Comparison of ENCODE assay signal across 9 cellular contexts in the genomic region with DNA sequence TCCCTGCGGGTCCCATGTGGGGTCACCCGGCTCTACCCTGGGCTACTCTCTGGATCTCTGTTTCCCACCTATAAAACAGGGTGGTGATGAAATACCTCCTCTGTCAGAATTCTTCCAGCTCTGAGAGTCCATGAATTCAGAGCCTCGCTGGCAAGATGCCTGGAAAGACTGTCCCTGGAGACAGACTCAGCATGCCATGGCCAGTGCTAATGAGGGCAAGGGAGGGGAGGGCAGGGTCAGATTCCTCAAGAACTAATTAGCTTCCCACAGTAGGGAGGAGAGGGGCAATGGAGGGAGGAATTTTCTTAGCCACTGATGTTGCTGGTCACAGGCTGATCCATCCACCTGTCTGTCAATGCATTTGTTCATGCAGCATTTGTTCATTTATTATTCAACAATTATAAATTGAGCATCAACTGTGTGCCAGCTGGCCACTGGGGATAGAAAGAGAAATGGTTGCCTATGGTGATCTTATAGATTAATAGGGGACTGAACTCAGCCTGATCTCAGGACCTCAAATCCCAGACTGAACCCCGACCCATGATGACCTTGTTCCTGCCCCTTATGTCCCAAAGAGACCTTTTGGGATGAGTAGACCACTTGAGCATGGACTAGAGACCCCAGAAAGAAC. TPM values are rescaled to one million over a fixed set of nuclear protein-coding genes. Genes with fewer than 3 reads are reported as not detected.
DNase-seq lines count a peak whose midpoint lies in the region; ATAC-seq and TF ChIP-seq lines count a peak whose summit lies in the region.
"Had no signal": no experiment of that assay in that cellular context is flagged by ENCODE, and none has a peak within 500 bp of the region (broad histone marks: within the 10 kb centered on the region; RNA-seq: fewer than 3 reads in every experiment).

No MANE protein-coding gene starts in this region.

- H3K4me3 ChIP-seq in Peyer's patch (no peak overlapping the region), fibroblast of villous mesenchyme (ENCODE audit: low read depth, low read length) (peak overlapping the region; percentile 19), prostate gland (no peak overlapping the region), suprapubic skin (no peak overlapping the region)

- ATAC-seq in HG02970 (IDR thresholded peaks at IDR 0.05; ENCODE audit: low FRiP score, unreplicated experiment) = no peak

- no peak for TF ChIP-seq CTCF in Peyer's patch (IDR thresholded peaks at IDR 0.05)
- no peak for TF ChIP-seq CTCF in fibroblast of villous mesenchyme (IDR thresholded peaks at IDR 0.05; ENCODE audit: insufficient read depth, low read depth, low read length)
- TF ChIP-seq CTCF in prostate gland (IDR thresholded peaks at IDR 0.05) = no peak
- no peak for TF ChIP-seq CTCF in CD14-positive monocyte (IDR thresholded peaks at IDR 0.05)
- TF ChIP-seq CTCF in suprapubic skin (IDR thresholded peaks at IDR 0.05) = no peak

- no peaks in the 10 kb centered on the region for H3K36me3 Mint-ChIP-seq in CD14-positive monocyte

- H3K36me3 ChIP-seq in Peyer's patch (peaks cover 0 to 25% (median 0%) of the 10 kb centered on the region in 3 donors), prostate gland (no peaks in the 10 kb centered on the region), suprapubic skin (peaks cover 23% of the 10 kb centered on the region)

- H3K4me1 Mint-ChIP-seq in CD14-positive monocyte = peaks cover 14% of the 10 kb centered on the region

- DNase-seq in DMS 273 treated with DMSO at 0.1 percent for 48 hours (lab: John Stamatoyannopoulos, UW) (peak; percentile 34), Peyer's patch (peak in 2 of 3 donors; percentile 29 to 37), fibroblast of villous mesenchyme (ENCODE audit: low read depth) (peak; percentile 96), prostate gland (ENCODE audit: low spot score) (no peak), CD14-positive monocyte (ENCODE audit: low spot score) (no peak), suprapubic skin (ENCODE audit: low spot score in 2 of 2) (no peak), occipital lobe (lab: John Stamatoyannopoulos, UW) (no peak)
- DNase-seq: NCI-H146 had no signal

- H3K4me1 ChIP-seq in Peyer's patch (peaks cover 0 to 42% (median 0%) of the 10 kb centered on the region in 4 donors), prostate gland (replicated peaks) (peaks cover 11% of the 10 kb centered on the region), suprapubic skin (peaks cover 59% of the 10 kb centered on the region)

- no peaks in the 10 kb centered on the region for H3K27me3 ChIP-seq in Peyer's patch
- no peaks in the 10 kb centered on the region for H3K27me3 ChIP-seq in prostate gland (replicated peaks; ENCODE audit: insufficient read depth)
- no peaks in the 10 kb centered on the region for H3K27me3 ChIP-seq in suprapubic skin

- H3K27ac ChIP-seq in Peyer's patch = peak overlapping the region in 3 of 4 donors; percentile 50 to 83 (median 51)
- H3K27ac ChIP-seq in prostate gland = peak overlapping the region; percentile 5 to 30
- H3K27ac ChIP-seq in suprapubic skin = no peak overlapping the region

- 44% methylated on average over 4 of the region's 4 CpGs for WGBS in prostate gland
- WGBS in suprapubic skin = 82% methylated on average over 4 of the region's 4 CpGs

- intact Hi-C loops in prostate gland (cut with DNase I) = no loop called here
- intact Hi-C loops in CD14-positive monocyte (cut with micrococcal nuclease) = no loop called here

- H3K27me3 Mint-ChIP-seq in CD14-positive monocyte (ENCODE audit: low read depth in 3 of 3) = peaks cover 0 to 7% (median 0%) of the 10 kb centered on the region in 3 donors

- TF ChIP-seq EP300 in suprapubic skin (IDR thresholded peaks at IDR 0.05) = no peak

- H3K9me3 ChIP-seq in Peyer's patch (no peaks in the 10 kb centered on the region), prostate gland (no peaks in the 10 kb centered on the region), suprapubic skin (no peaks in the 10 kb centered on the region)

- H3K27ac Mint-ChIP-seq in CD14-positive monocyte = no peak overlapping the region

- H3K4me3 Mint-ChIP-seq in CD14-positive monocyte = no peak overlapping the region

- TF ChIP-seq POLR2A in Peyer's patch (IDR thresholded peaks at IDR 0.05) (no peak), prostate gland (IDR thresholded peaks at IDR 0.05) (no peak), suprapubic skin (IDR thresholded peaks at IDR 0.05) (no peak)

- H3K9me3 Mint-ChIP-seq in CD14-positive monocyte = peaks cover 0 to 1% (median 0%) of the 10 kb centered on the region in 7 donors

RNA-seq across cellular contexts. Expression of gene SYNPO, which starts 4.7 kb away (rescaled TPM):
- total RNA-seq in Peyer's patch (10 to 100 TPM; 28.1 to 93.3 (median 75.8) TPM), fibroblast of villous mesenchyme (7.3 and 10.6 TPM in 2 replicates), prostate gland (10 to 100 TPM; 13.7 to 61.0 TPM), suprapubic skin (1 to 10 TPM; 3.3 to 8.5 (median 5.6) TPM), occipital lobe (5.8 TPM)
- not detected for polyA plus RNA-seq in CD14-positive monocyte

RNA-seq across cellular contexts. Expression of gene MYOZ3, which starts 15.9 kb away (rescaled TPM):
- total RNA-seq in Peyer's patch (under 1 TPM in 1 of 4 donors, not detected in 3; 0.54 TPM), fibroblast of villous mesenchyme (under 0.01 TPM in 2 replicates), prostate gland (10 to 100 TPM in 1 of 2 donors, 1 to 10 TPM in 1; 1.2 to 14.1 TPM), suprapubic skin (under 1 TPM in 1 of 4 donors, not detected in 3; 0.30 TPM), occipital lobe (1.7 TPM)
- not detected for polyA plus RNA-seq in CD14-positive monocyte

RNA-seq across cellular contexts. Expression of gene RBM22, which starts 55.7 kb away (rescaled TPM):
- total RNA-seq in Peyer's patch (10 to 100 TPM; 35.1 to 53.6 (median 44.0) TPM), fibroblast of villous mesenchyme (18.7 and 29.8 TPM in 2 replicates), prostate gland (10 to 100 TPM; 33.6 to 40.3 TPM), suprapubic skin (10 to 100 TPM; 30.1 to 63.9 (median 43.8) TPM), occipital lobe (27.6 TPM)
- 10 to 100 TPM; 37.9 to 47.4 TPM for polyA plus RNA-seq in CD14-positive monocyte

Comparison
In these comparisons a context has a peak if more than half of its experiments do, and no peak if none do; other contexts are left out.
1. DNase-seq: peak in DMS 273 treated with DMSO at 0.1 percent for 48 hours (single experiment), Peyer's patch (2 of 3) and fibroblast of villous mesenchyme (single experiment); none in prostate gland (single experiment), CD14-positive monocyte (single experiment), suprapubic skin (0 of 2) and occipital lobe (single experiment).